Comparison of ENCODE assay signal across 13 cellular contexts in the genomic region with DNA sequence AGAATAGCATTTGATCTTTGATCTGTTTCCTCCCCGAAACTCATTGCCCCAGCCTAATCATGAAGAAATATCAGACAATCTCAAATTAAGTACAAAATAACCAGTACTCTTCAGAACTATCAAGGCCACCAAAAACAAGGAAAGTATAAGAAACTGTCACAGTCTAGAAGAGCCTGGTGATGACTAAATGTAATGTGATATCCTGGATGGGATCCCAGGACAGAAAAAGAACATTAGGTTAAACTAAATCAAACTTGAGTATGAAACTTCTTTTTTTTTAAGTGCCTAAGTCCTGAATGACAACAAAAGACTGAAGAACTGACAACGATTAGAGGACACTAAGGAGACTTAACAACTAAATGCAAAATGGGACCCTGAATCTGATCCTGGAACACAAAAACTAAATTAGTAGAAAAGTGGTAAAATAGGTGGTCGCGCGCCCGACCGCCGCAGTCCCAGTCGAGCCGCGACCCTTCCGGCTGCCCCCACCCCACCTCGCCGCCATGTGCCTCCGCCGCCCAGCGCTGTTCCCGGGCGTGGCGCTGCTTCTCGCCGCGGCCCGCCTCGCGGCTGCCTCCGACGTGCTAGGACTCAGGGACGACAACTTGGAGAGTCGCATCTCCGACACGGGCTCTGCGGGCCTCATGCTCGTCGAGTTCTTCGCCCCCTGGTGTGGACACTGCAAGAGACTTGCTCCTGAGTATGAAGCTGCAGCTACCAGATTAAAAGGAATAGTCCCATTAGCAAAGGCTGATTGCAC. TPM values are rescaled to one million over a fixed set of nuclear protein-coding genes. Genes with fewer than 3 reads are reported as not detected.
DNase-seq lines count a peak whose midpoint lies in the region; ATAC-seq and TF ChIP-seq lines count a peak whose summit lies in the region.
"Had no signal": no experiment of that assay in that cellular context is flagged by ENCODE, and none has a peak within 500 bp of the region (broad histone marks: within the 10 kb centered on the region; RNA-seq: fewer than 3 reads in every experiment).

No MANE protein-coding gene starts in this region.

- 46 to 50% methylated on average over 36 of the region's 36 CpGs for WGBS in sigmoid colon, 2 donors

- peaks cover 39% of the 10 kb centered on the region for H3K4me1 ChIP-seq in adipocyte (ENCODE audit: control insufficient read depth, insufficient read depth, low read length)
- H3K4me1 ChIP-seq in cardiac muscle cell (ENCODE audit: low read depth), result no peaks in the 10 kb centered on the region
- H3K4me1 ChIP-seq in sigmoid colon, result peaks cover 0 to 20% (median 3%) of the 10 kb centered on the region in 4 donors
- H3K4me1 ChIP-seq in naive thymus-derived CD4-positive, alpha-beta T cell (ENCODE audit: control insufficient read depth in 2 of 2, insufficient read depth in 2 of 2, low read length in 2 of 2), result peaks cover 6 to 7% of the 10 kb centered on the region in 2 donors

- CTCF ChIA-PET in naive thymus-derived CD4-positive, alpha-beta T cell (lab: Charles Lee), result no interaction called here

- H3K9ac ChIP-seq in adipocyte (ENCODE audit: low read length), result peak overlapping the region; percentile 77

- peaks cover 4 to 13% (median 10%) of the 10 kb centered on the region in 3 donors for H3K27me3 Mint-ChIP-seq in CD14-positive monocyte (ENCODE audit: low read depth in 3 of 3)
- peaks cover 0 to 29% (median 0%) of the 10 kb centered on the region in 5 donors for H3K27me3 Mint-ChIP-seq in naive thymus-derived CD4-positive, alpha-beta T cell

- H3K4me3 ChIP-seq in adipocyte (ENCODE audit: low read length) (peak overlapping the region; percentile 74), cardiac muscle cell (no peak overlapping the region), sigmoid colon (peak overlapping the region in 3 of 4 donors; percentile 9 to 21 (median 19))
- no peak overlapping the region for H3K4me3 ChIP-seq in naive thymus-derived CD4-positive, alpha-beta T cell (ENCODE audit: low read length)

- intact Hi-C loops in CD14-positive monocyte (cut with micrococcal nuclease), result no loop called here
- intact Hi-C loops in sigmoid colon (cut with DNase I), result no loop called here
- intact Hi-C loops in naive thymus-derived CD4-positive, alpha-beta T cell (cut with micrococcal nuclease), result loop anchor here in 1 of 2 donors (10.0 kb wide), 1 partner anchor 243 kb away; a partner anchor contains a TSS

- H3K9me3 ChIP-seq in adipocyte (ENCODE audit: control insufficient read depth, low read length), result no peaks in the 10 kb centered on the region
- no peaks in the 10 kb centered on the region for H3K9me3 ChIP-seq in cardiac muscle cell (ENCODE audit: low read depth)
- H3K9me3 ChIP-seq in sigmoid colon, result no peaks in the 10 kb centered on the region
- H3K9me3 ChIP-seq in naive thymus-derived CD4-positive, alpha-beta T cell (ENCODE audit: control insufficient read depth in 2 of 3, low read length in 3 of 3), result no peaks in the 10 kb centered on the region

- TF ChIP-seq CTCF in CD14-positive monocyte (IDR thresholded peaks at IDR 0.05) (no peak), cardiac muscle cell (IDR thresholded peaks at IDR 0.05; ENCODE audit: low read depth, low read length) (peak; percentile 4), sigmoid colon (IDR thresholded peaks at IDR 0.05) (no peak)

- peak overlapping the region in 1 of 7 donors; percentile 30 for H3K27ac Mint-ChIP-seq in CD14-positive monocyte
- no peak overlapping the region for H3K27ac Mint-ChIP-seq in naive thymus-derived CD4-positive, alpha-beta T cell

- H3K4me1 Mint-ChIP-seq in CD14-positive monocyte, result peaks cover 23% of the 10 kb centered on the region
- peaks cover 5 to 23% (median 19%) of the 10 kb centered on the region in 7 donors for H3K4me1 Mint-ChIP-seq in naive thymus-derived CD4-positive, alpha-beta T cell

- H3K27ac ChIP-seq in cardiac muscle cell (no peak overlapping the region), sigmoid colon (no peak overlapping the region)
- H3K27ac ChIP-seq in naive thymus-derived CD4-positive, alpha-beta T cell (ENCODE audit: low read depth, low read length), result no peak overlapping the region

- peak overlapping the region; percentile 71 to 77 for H3K4me3 Mint-ChIP-seq in CD14-positive monocyte
- H3K4me3 Mint-ChIP-seq in naive thymus-derived CD4-positive, alpha-beta T cell, result peak overlapping the region in 4 of 10 donors; percentile 23 to 51 (median 43)

- TF ChIP-seq EP300 in sigmoid colon (IDR thresholded peaks at IDR 0.05), result no peak

- POLR2A ChIA-PET in naive thymus-derived CD4-positive, alpha-beta T cell (lab: Charles Lee), result no interaction called here

- no peak for DNase-seq in CD14-positive monocyte (ENCODE audit: low spot score)
- peak; percentile 76 for DNase-seq in adipocyte (ENCODE audit: low read depth)
- DNase-seq in cardiac muscle cell (ENCODE audit: low read depth in 1 of 2, low spot score in 1 of 2), result peak in 1 of 2 donors; percentile 44
- DNase-seq in sigmoid colon, result no peak
- DNase-seq in NCI-H1105 treated with DMSO at 0.1 percent for 48 hours (lab: John Stamatoyannopoulos, UW), result no peak
- DNase-seq in naive thymus-derived CD4-positive, alpha-beta T cell, result no peak
- DNase-seq in NCI-H748 treated with DMSO at 0.1 percent for 48 hours (lab: John Stamatoyannopoulos, UW), result no peak
- DNase-seq: activated effector memory CD4-positive, alpha-beta T cell treated with Interleukin-2 at 50 U/mL for 16 hours; foreskin melanocyte; NCI-H510A; stimulated activated CD4-positive, alpha-beta T cell treated with anti-CD3 and anti-CD28 coated beads, Interleukin-2, amount 100 ng/mL, for 48 hours; T1000 had no signal

- ATAC-seq in GM19035 (IDR thresholded peaks at IDR 0.05; ENCODE audit: unreplicated experiment), result no peak
- ATAC-seq in naive thymus-derived CD4-positive, alpha-beta T cell, result no peak

- H3K27me3 ChIP-seq in adipocyte (replicated peaks; ENCODE audit: control insufficient read depth, insufficient read depth, low read length), result no peaks in the 10 kb centered on the region
- no peaks in the 10 kb centered on the region for H3K27me3 ChIP-seq in cardiac muscle cell
- H3K27me3 ChIP-seq in sigmoid colon, result no peaks in the 10 kb centered on the region
- no peaks in the 10 kb centered on the region for H3K27me3 ChIP-seq in naive thymus-derived CD4-positive, alpha-beta T cell (ENCODE audit: control insufficient read depth in 2 of 2, insufficient read depth in 2 of 2, low read length in 2 of 2)

- no peak for TF ChIP-seq POLR2A in sigmoid colon (IDR thresholded peaks at IDR 0.05)

- H3K36me3 Mint-ChIP-seq in CD14-positive monocyte, result peaks cover 10 to 28% of the 10 kb centered on the region in 2 donors
- H3K36me3 Mint-ChIP-seq in naive thymus-derived CD4-positive, alpha-beta T cell, result peaks cover 14 to 41% (median 26%) of the 10 kb centered on the region in 5 donors

- no peaks in the 10 kb centered on the region for H3K36me3 ChIP-seq in adipocyte (ENCODE audit: control insufficient read depth, insufficient read depth, low read length, severe bottlenecking)
- H3K36me3 ChIP-seq in cardiac muscle cell, result no peaks in the 10 kb centered on the region
- H3K36me3 ChIP-seq in sigmoid colon, result peaks cover 0 to 4% (median 0%) of the 10 kb centered on the region in 4 donors
- H3K36me3 ChIP-seq in naive thymus-derived CD4-positive, alpha-beta T cell (ENCODE audit: control insufficient read depth in 2 of 3, insufficient read depth in 3 of 3, low read length in 3 of 3), result peaks cover 0 to 3% (median 0%) of the 10 kb centered on the region in 3 experiments

- peaks cover 3 to 14% (median 7%) of the 10 kb centered on the region in 7 donors for H3K9me3 Mint-ChIP-seq in CD14-positive monocyte
- peaks cover 3 to 48% (median 17%) of the 10 kb centered on the region in 11 donors for H3K9me3 Mint-ChIP-seq in naive thymus-derived CD4-positive, alpha-beta T cell

RNA-seq across cellular contexts. Expression of a gene that starts 5.5 kb away (rescaled TPM):
- polyA plus RNA-seq in CD14-positive monocyte (1 to 10 TPM; 1.1 to 1.7 TPM), cardiac muscle cell (24.7 and 26.5 TPM in 2 replicates), sigmoid colon (1 to 10 TPM; 5.4 to 6.9 (median 6.7) TPM)
- total RNA-seq in cardiac muscle cell (28.2 and 29.3 TPM in 2 replicates), sigmoid colon (10 to 100 TPM; 33.5 to 40.3 (median 38.5) TPM)
- total RNA-seq in naive thymus-derived CD4-positive, alpha-beta T cell, result 10 to 100 TPM in 4 of 5 experiments, 1 to 10 TPM in 1; 8.1 to 26.9 (median 11.4) TPM
- 1 to 10 TPM; 2.4 to 3.7 TPM for polyA plus RNA-seq in naive thymus-derived CD4-positive, alpha-beta T cell

RNA-seq across cellular contexts. Expression of a gene that starts 47.3 kb away (rescaled TPM):
- polyA plus RNA-seq in CD14-positive monocyte (10 to 100 TPM; 16.8 to 18.0 TPM), cardiac muscle cell (0.75 and 1.3 TPM in 2 replicates), sigmoid colon (10 to 100 TPM; 10.2 to 48.8 (median 40.2) TPM)
- total RNA-seq in cardiac muscle cell (0.74 and 1.8 TPM in 2 replicates), sigmoid colon (1 to 10 TPM; 1.9 to 7.1 (median 3.2) TPM)
- 1 to 10 TPM in 2 of 5 experiments, under 1 TPM in 3; 0.29 to 4.3 (median 0.70) TPM for total RNA-seq in naive thymus-derived CD4-positive, alpha-beta T cell
- polyA plus RNA-seq in naive thymus-derived CD4-positive, alpha-beta T cell, result under 1 TPM; 0.22 to 0.79 TPM

Comparison
In these comparisons a context has a peak if more than half of its experiments do, and no peak if none do; other contexts are left out.
1. H3K4me3 ChIP-seq: peak in adipocyte (single experiment) and sigmoid colon (3 of 4); none in cardiac muscle cell (single experiment) and naive thymus-derived CD4-positive, alpha-beta T cell (single experiment).